14 cellular contexts compared by ENCODE assay signal in the genomic region with DNA sequence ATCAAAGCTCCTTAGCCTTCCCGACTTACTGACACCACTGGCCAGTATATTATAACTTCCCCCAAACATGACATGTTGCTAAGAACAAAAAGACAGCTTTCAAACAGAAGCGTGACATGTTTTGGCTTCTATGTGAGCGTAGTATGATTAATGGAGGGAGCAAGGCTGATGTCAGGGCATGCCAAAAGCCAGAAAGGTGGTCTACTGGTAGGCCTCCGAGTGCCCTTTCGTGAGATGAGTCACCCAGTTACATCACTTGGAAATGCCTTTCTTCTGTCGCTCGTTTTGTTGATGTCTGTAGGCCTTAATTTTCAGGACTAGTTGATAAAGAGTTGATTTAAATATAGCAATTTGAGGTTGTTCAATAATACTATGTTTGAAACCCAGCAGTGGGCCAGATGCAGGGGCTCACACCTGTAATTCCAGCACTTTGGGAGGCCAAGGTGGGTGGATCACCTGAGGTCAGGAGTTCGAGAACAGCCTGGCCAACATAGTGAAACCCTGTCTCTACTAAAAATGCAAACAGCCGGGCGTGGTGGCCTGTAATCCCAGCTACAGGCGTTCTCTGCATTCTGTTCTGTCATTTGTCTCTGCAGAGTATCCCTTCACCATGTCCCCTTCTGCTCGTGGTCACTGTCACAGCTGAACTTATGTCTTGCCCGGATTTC. TPM values are rescaled to one million over a fixed set of nuclear protein-coding genes. Genes with fewer than 3 reads are reported as not detected.
DNase-seq lines count a peak whose midpoint lies in the region; ATAC-seq, FAIRE-seq and TF ChIP-seq lines count a peak whose summit lies in the region.
"Had no signal": no experiment of that assay in that cellular context is flagged by ENCODE, and none has a peak within 500 bp of the region (broad histone marks: within the 10 kb centered on the region; RNA-seq: fewer than 3 reads in every experiment).

No MANE protein-coding gene starts in this region.

- TF ChIP-seq CTCF in GM12878 (IDR thresholded peaks at IDR 0.05 in 2 of 3, conservative IDR thresholded peaks at IDR 0.05 in 1 of 3; ENCODE audit: control insufficient read depth in 2 of 3, extremely low read depth in 1 of 3, insufficient read depth in 1 of 3, low read depth in 3 of 3, low read length in 3 of 3): no peak
- no peak for TF ChIP-seq CTCF in HepG2 (CRISPR knock-in tag; IDR thresholded peaks at IDR 0.05)
- no peak for TF ChIP-seq CTCF in left lung (IDR thresholded peaks at IDR 0.05)

- no peak overlapping the region for H3K4me2 ChIP-seq in GM12878 (ENCODE audit: control insufficient read depth, insufficient read depth)
- no peak overlapping the region for H3K4me2 ChIP-seq in HepG2 (ENCODE audit: low read depth, low read length)

- in situ Hi-C loops in GM12878 (cut with MboI) (no loop called here), HepG2 (cut with HindIII; ENCODE audit: extremely low pct_ligation_motif_present, low pct_unique_long_range_greater_than_20kb) (no loop called here)

- CTCF ChIA-PET in GM12878 (lab: Yijun Ruan, JAX) (no interaction called here), HepG2 (lab: Yijun Ruan, JAX; ENCODE audit: low intra/inter-chr PET ratio, low total read pairs) (no interaction called here)

- 26% methylated on average over 13 of the region's 13 CpGs for WGBS in GM12878 (ENCODE audit: insufficient coverage, insufficient replicate concordance, low lambda C conversion rate, missing lambda C conversion rate)
- 96% methylated on average over 13 of the region's 13 CpGs for WGBS in HepG2 (ENCODE audit: low lambda C conversion rate)

- no peak for DNase-seq in stimulated activated naive CD8-positive, alpha-beta T cell treated with anti-CD3 and anti-CD28 coated beads, Interleukin-15, Interleukin-2, amounts not matched to agents 100 U/mL and 50 U/mL, for 24 hours
- DNase-seq in stimulated activated naive CD8-positive, alpha-beta T cell treated with anti-CD3 and anti-CD28 coated beads, Interleukin-15, amount 100 ng/mL, for 72 hours: no peak
- no peak for DNase-seq in GM12878 (ENCODE audit: low read depth, low spot score)
- no peak for DNase-seq in HepG2 (ENCODE audit: low spot score)
- DNase-seq in urothelium cell line (ENCODE audit: low spot score): peak; percentile 79
- DNase-seq in left lung: no peak
- no peak for DNase-seq in HTR-8/SVneo (ENCODE audit: insufficient read length, low spot score)
- DNase-seq in middle frontal gyrus (ENCODE audit: extremely low spot score, low spot score): no peak
- DNase-seq: activated CD4-positive, alpha-beta memory T cell treated with anti-CD3 and anti-CD28 coated beads, Interleukin-2, amount 10 ng/mL, durations not matched to agents 7 days and 5 days; activated effector memory CD4-positive, alpha-beta T cell treated with Interleukin-2 at 50 U/mL for 16 hours; central memory CD4-positive, alpha-beta T cell; NCI-H446 treated with DMSO at 0.1 percent for 48 hours had no signal

- BruUV-seq in GM12878 (replicated peaks; lab: Mats Ljungman, UMichigan): no TSS peak
- no TSS peak for BruUV-seq in HepG2 (replicated peaks; lab: Mats Ljungman, UMichigan)

- TF ChIP-seq EP300 in GM12878 (IDR thresholded peaks at IDR 0.05; ENCODE audit: borderline replicate concordance in 1 of 2, control insufficient read depth in 1 of 2, low read depth in 2 of 2, low read length in 2 of 2) (no peak), HepG2 (IDR thresholded peaks at IDR 0.05; ENCODE audit: low read depth in 2 of 2, low read length in 2 of 2) (no peak), HepG2 (CRISPR knock-in tag; IDR thresholded peaks at IDR 0.05; ENCODE audit: borderline replicate concordance) (no peak)

- no peak overlapping the region for H3K27ac ChIP-seq in GM12878 (ENCODE audit: control insufficient read depth, insufficient read depth)
- H3K27ac ChIP-seq in HepG2 (ENCODE audit: extremely low read length, insufficient read depth, low read length): no peak overlapping the region
- no peak overlapping the region for H3K27ac ChIP-seq in left lung

- POLR2A ChIA-PET in GM12878 (lab: Charles Lee) (no interaction called here), HepG2 (lab: Yijun Ruan, JAX) (no interaction called here)

- H3K9ac ChIP-seq in GM12878 (ENCODE audit: control insufficient read depth, insufficient read depth, low read length) (no peak overlapping the region), HepG2 (ENCODE audit: insufficient read depth, low read depth, low read length) (no peak overlapping the region)

- peak; percentile 57 for ATAC-seq in stimulated activated naive CD8-positive, alpha-beta T cell treated with anti-CD3 and anti-CD28 coated beads, Interleukin-15, Interleukin-2, amounts not matched to agents 100 U/mL and 50 U/mL, for 24 hours
- no peak for ATAC-seq in stimulated activated naive CD8-positive, alpha-beta T cell treated with anti-CD3 and anti-CD28 coated beads, Interleukin-15, amount 100 ng/mL, for 72 hours
- peak; percentile 40; the same call in 2 of the 3 replicates for ATAC-seq in GM12878
- no peak for ATAC-seq in HepG2
- no peak for ATAC-seq in left lung

- RAD21 ChIA-PET in GM12878 (lab: Charles Lee; ENCODE audit: unreplicated experiment): no interaction called here

- no peak overlapping the region for H3K4me3 ChIP-seq in GM12878
- no peak overlapping the region for H3K4me3 ChIP-seq in HepG2 (replicated peaks in 1 of 3; ENCODE audit: insufficient read depth in 1 of 3, low read depth in 2 of 3, low read length in 3 of 3)
- H3K4me3 ChIP-seq in left lung: no peak overlapping the region
- H3K4me3 ChIP-seq: HAP-1 had no signal

- H3K27ac Mint-ChIP-seq in stimulated activated naive CD8-positive, alpha-beta T cell treated with anti-CD3 and anti-CD28 coated beads, Interleukin-15, amount 100 ng/mL, for 72 hours: no peak overlapping the region
- H3K27ac Mint-ChIP-seq: activated CD4-positive, alpha-beta memory T cell treated with anti-CD3 and anti-CD28 coated beads, Interleukin-2, amount 10 ng/mL, durations not matched to agents 7 days and 5 days; memory B cell had no signal

- H3K9me3 ChIP-seq in GM12878 (replicated peaks; ENCODE audit: control insufficient read depth, insufficient read depth, low read length): no peaks in the 10 kb centered on the region
- H3K9me3 ChIP-seq in HepG2 (ENCODE audit: low read length): no peaks in the 10 kb centered on the region
- no peaks in the 10 kb centered on the region for H3K9me3 ChIP-seq in left lung
- H3K9me3 ChIP-seq: HAP-1 had no signal

- H3K4me1 Mint-ChIP-seq in stimulated activated naive CD8-positive, alpha-beta T cell treated with anti-CD3 and anti-CD28 coated beads, Interleukin-15, amount 100 ng/mL, for 72 hours: peaks cover 7% of the 10 kb centered on the region
- H3K4me1 Mint-ChIP-seq: activated CD4-positive, alpha-beta memory T cell treated with anti-CD3 and anti-CD28 coated beads, Interleukin-2, amount 10 ng/mL, durations not matched to agents 7 days and 5 days; memory B cell had no signal

- H3K36me3 ChIP-seq in GM12878 (ENCODE audit: control insufficient read depth in 2 of 2, insufficient read depth in 2 of 2, low read length in 1 of 2): no peaks in the 10 kb centered on the region
- no peaks in the 10 kb centered on the region; a peak in 1 of 5 replicates for H3K36me3 ChIP-seq in HepG2 (replicated peaks in 1 of 2; ENCODE audit: control insufficient read depth in 1 of 2, insufficient read depth in 2 of 2, low read length in 2 of 2)
- no peaks in the 10 kb centered on the region for H3K36me3 ChIP-seq in left lung
- H3K36me3 ChIP-seq: HAP-1 had no signal

- H4K20me1 ChIP-seq in GM12878 (ENCODE audit: control insufficient read depth, insufficient read depth) (no peaks in the 10 kb centered on the region), HepG2 (ENCODE audit: insufficient read depth, low read length) (no peaks in the 10 kb centered on the region)

- H3K27me3 Mint-ChIP-seq in stimulated activated naive CD8-positive, alpha-beta T cell treated with anti-CD3 and anti-CD28 coated beads, Interleukin-15, amount 100 ng/mL, for 72 hours: peaks cover 14% of the 10 kb centered on the region

- TF ChIP-seq RAD21 in GM12878 (IDR thresholded peaks at IDR 0.05; ENCODE audit: insufficient read depth, low read depth, low read length) (no peak), HepG2 (CRISPR knock-in tag; IDR thresholded peaks at IDR 0.05) (no peak)

- H3K79me2 ChIP-seq in GM12878 (ENCODE audit: control insufficient read depth, insufficient read depth, low read length): no peaks in the 10 kb centered on the region
- H3K79me2 ChIP-seq in HepG2 (ENCODE audit: insufficient read depth, low read length): peaks cover 91% of the 10 kb centered on the region

- no peak overlapping the region for H3K4me3 Mint-ChIP-seq in stimulated activated naive CD8-positive, alpha-beta T cell treated with anti-CD3 and anti-CD28 coated beads, Interleukin-15, amount 100 ng/mL, for 72 hours
- H3K4me3 Mint-ChIP-seq: activated CD4-positive, alpha-beta memory T cell treated with anti-CD3 and anti-CD28 coated beads, Interleukin-2, amount 10 ng/mL, durations not matched to agents 7 days and 5 days; memory B cell had no signal

- TF ChIP-seq POLR2A in GM12878 (IDR thresholded peaks at IDR 0.05; ENCODE audit: low read depth, low read length): no peak
- TF ChIP-seq POLR2A in HepG2 (IDR thresholded peaks at IDR 0.05; ENCODE audit: insufficient read depth in 1 of 2, low read depth in 2 of 2, low read length in 2 of 2): no peak

- H3K27me3 ChIP-seq in GM12878 (replicated peaks in 1 of 2; ENCODE audit: control insufficient read depth in 2 of 2, insufficient read depth in 2 of 2, low read length in 1 of 2): peaks cover 0 to 2% of the 10 kb centered on the region in 2 experiments; a peak in 1 of 4 replicates
- H3K27me3 ChIP-seq in HepG2 (ENCODE audit: control insufficient read depth in 1 of 2, insufficient read depth in 2 of 2, low read length in 2 of 2): no peaks in the 10 kb centered on the region
- H3K27me3 ChIP-seq in left lung: no peaks in the 10 kb centered on the region

- no peaks in the 10 kb centered on the region for H3K4me1 ChIP-seq in GM12878 (ENCODE audit: control insufficient read depth, insufficient read depth, low read length)
- peaks cover 61% of the 10 kb centered on the region for H3K4me1 ChIP-seq in HepG2 (ENCODE audit: insufficient read depth, low read length)
- H3K4me1 ChIP-seq in left lung: no peaks in the 10 kb centered on the region

- H2AFZ ChIP-seq in GM12878 (ENCODE audit: control insufficient read depth, low read depth, low read length) (no peak overlapping the region), HepG2 (ENCODE audit: low read length) (no peak overlapping the region)

- H3K9me3 Mint-ChIP-seq in stimulated activated naive CD8-positive, alpha-beta T cell treated with anti-CD3 and anti-CD28 coated beads, Interleukin-15, amount 100 ng/mL, for 72 hours: no peaks in the 10 kb centered on the region
- H3K9me3 Mint-ChIP-seq: activated CD4-positive, alpha-beta memory T cell treated with anti-CD3 and anti-CD28 coated beads, Interleukin-2, amount 10 ng/mL, durations not matched to agents 7 days and 5 days had no signal

- FAIRE-seq in GM12878 (lab: Jason Lieb, UNC): no peak
- FAIRE-seq in HepG2 (lab: Jason Lieb, UNC): no peak
- peak; percentile 23 for FAIRE-seq in urothelium cell line (lab: Jason Lieb, UNC)
- no peak for FAIRE-seq in HTR-8/SVneo (lab: Jason Lieb, UNC)

- SMC1A ChIA-PET in GM12878 (lab: Charles Lee; ENCODE audit: uncharacterized antibody, unreplicated experiment): no interaction called here

- intact Hi-C loops in GM12878 (cut with micrococcal nuclease; ENCODE audit: unreplicated experiment) (no loop called here), HepG2 (cut with micrococcal nuclease; ENCODE audit: unreplicated experiment) (no loop called here), left lung (cut with DNase I) (no loop called here)

RNA-seq across cellular contexts. Expression of gene CNKSR3, which starts 53.3 kb away (rescaled TPM):
- 1.1 and 1.3 TPM in 2 replicates for total RNA-seq in GM12878 (2013; cell fraction: nucleolus; rRNA removed)
- total RNA-seq in GM12878 (2014; rRNA removed) (under 0.01 and 0.05 TPM in 2 replicates), GM12878 (2014; rRNA removed; fragmentation: Illumina TruSeq; extraction: Trizol) (0.05 and 0.13 TPM in 2 replicates), GM12878 (2021) (0.11 and 0.31 TPM in 2 replicates), HepG2 (2016; rRNA removed; fragmentation: Illumina TruSeq; extraction: Trizol) (38.3 and 38.6 TPM in 2 replicates), left lung (10 to 100 TPM; 10.5 to 13.4 TPM)
- 0.12 TPM for polyA plus RNA-seq in GM12878 (2011; ENCODE audit: low read depth)
- polyA plus RNA-seq in GM12878 (2011; rRNA removed) (0.48 and 0.66 TPM in 2 replicates), GM12878 (2014; fragmentation: Illumina TruSeq; extraction: Trizol) (0.13 TPM in 1 of 2 replicates, not detected in the other), GM12878 (2014; fragmentation: Nextera tagmentation; extraction: Ambion mirVana) (under 1 TPM; 0.02 to 0.05 TPM), GM12878 (2014; rRNA removed) (0.10 TPM in 1 of 2 replicates, not detected in the other), GM12878 (2016; fragmentation: Nextera tagmentation; extraction: Ambion mirVana) (not detected), HepG2 (2011; rRNA removed) (9.2 and 9.8 TPM in 2 replicates)
- polyA plus RNA-seq in GM12878 (2011; cell fraction: cytosol; rRNA removed): 0.48 and 0.72 TPM in 2 replicates
- 0.22 and 0.88 TPM in 2 replicates for polyA plus RNA-seq in GM12878 (2011; cell fraction: nucleus; rRNA removed)
- polyA plus RNA-seq in GM12878 (2012): 0.41 and 0.66 TPM in 2 replicates
- 0.73 and 0.77 TPM in 2 replicates for polyA minus RNA-seq in GM12878 (2011; rRNA and poly(A)+ RNA removed)
- polyA minus RNA-seq in GM12878 (2011; cell fraction: cytosol; rRNA and poly(A)+ RNA removed): 0.31 and 0.67 TPM in 2 replicates
- 0.12 and 0.19 TPM in 2 replicates for polyA minus RNA-seq in GM12878 (2011; cell fraction: nucleus; rRNA and poly(A)+ RNA removed)
- total RNA-seq in HepG2 (2016; cell fraction: cytosol; rRNA removed; fragmentation: Illumina TruSeq; extraction: Trizol; ENCODE audit: low read depth): 18.4 and 19.1 TPM in 2 replicates
- total RNA-seq in HepG2 (2016; cell fraction: insoluble cytoplasmic fraction; rRNA removed; fragmentation: Illumina TruSeq; extraction: Trizol): 32.0 and 35.6 TPM in 2 replicates
- total RNA-seq in HepG2 (2016; cell fraction: membrane; rRNA removed; fragmentation: Illumina TruSeq; extraction: Trizol): 26.6 and 26.7 TPM in 2 replicates
- total RNA-seq in HepG2 (2016; cell fraction: nucleus; rRNA removed; fragmentation: Illumina TruSeq; extraction: Trizol): 20.9 and 24.2 TPM in 2 replicates
- 6.3 and 7.8 TPM in 2 replicates for polyA plus RNA-seq in HepG2 (2011; cell fraction: cytosol; rRNA removed)
- polyA plus RNA-seq in HepG2 (2011; cell fraction: nucleus; rRNA removed): 8.2 and 9.9 TPM in 2 replicates
- 26.2 and 28.1 TPM in 2 replicates for polyA plus RNA-seq in HepG2 (2012)
- polyA plus RNA-seq in HepG2 (2016; cell fraction: cytosol; fragmentation: Illumina TruSeq; extraction: Trizol; ENCODE audit: low read depth): 2.8 and 4.0 TPM in 2 replicates
- polyA plus RNA-seq in HepG2 (2016; cell fraction: insoluble cytoplasmic fraction; fragmentation: Illumina TruSeq; extraction: Trizol; ENCODE audit: low read depth): 31.5 and 36.8 TPM in 2 replicates
- polyA plus RNA-seq in HepG2 (2016; cell fraction: membrane; fragmentation: Illumina TruSeq; extraction: Trizol; ENCODE audit: low read depth): 12.5 and 12.6 TPM in 2 replicates
- polyA plus RNA-seq in HepG2 (2016; cell fraction: nucleus; fragmentation: Illumina TruSeq; extraction: Trizol; ENCODE audit: insufficient read depth, low read depth): 27.9 and 29.1 TPM in 2 replicates
- polyA minus RNA-seq in HepG2 (2011; rRNA and poly(A)+ RNA removed; ENCODE audit: low replicate concordance): 1.5 and 15.6 TPM in 2 replicates
- polyA minus RNA-seq in HepG2 (2011; cell fraction: cytosol; rRNA and poly(A)+ RNA removed): 9.9 TPM in 2 replicates
- 17.1 and 21.3 TPM in 2 replicates for polyA minus RNA-seq in HepG2 (2011; cell fraction: nucleus; rRNA and poly(A)+ RNA removed)
- total RNA-seq: activated CD4-positive, alpha-beta memory T cell treated with anti-CD3 and anti-CD28 coated beads, Interleukin-2, amount 10 ng/mL, durations not matched to agents 7 days and 5 days had no signal

Comparison
In these comparisons a context has a peak if more than half of its experiments do, and no peak if none do; other contexts are left out.
1. ATAC-seq: peak in stimulated activated naive CD8-positive, alpha-beta T cell treated with anti-CD3 and anti-CD28 coated beads, Interleukin-15, Interleukin-2, amounts not matched to agents 100 U/mL and 50 U/mL, for 24 hours (single experiment) and GM12878 (single experiment); none in stimulated activated naive CD8-positive, alpha-beta T cell treated with anti-CD3 and anti-CD28 coated beads, Interleukin-15, amount 100 ng/mL, for 72 hours (single experiment), HepG2 (single experiment) and left lung (single experiment).
2. RNA of gene CNKSR3, which starts 53.3 kb away (total RNA-seq): 18.4 to 38.6 TPM in HepG2 and 10.5 to 13.4 TPM in left lung; under 0.01 to 1.3 TPM in GM12878; every median in the first group is over 4 times any median in the second.